In the genomic region with DNA sequence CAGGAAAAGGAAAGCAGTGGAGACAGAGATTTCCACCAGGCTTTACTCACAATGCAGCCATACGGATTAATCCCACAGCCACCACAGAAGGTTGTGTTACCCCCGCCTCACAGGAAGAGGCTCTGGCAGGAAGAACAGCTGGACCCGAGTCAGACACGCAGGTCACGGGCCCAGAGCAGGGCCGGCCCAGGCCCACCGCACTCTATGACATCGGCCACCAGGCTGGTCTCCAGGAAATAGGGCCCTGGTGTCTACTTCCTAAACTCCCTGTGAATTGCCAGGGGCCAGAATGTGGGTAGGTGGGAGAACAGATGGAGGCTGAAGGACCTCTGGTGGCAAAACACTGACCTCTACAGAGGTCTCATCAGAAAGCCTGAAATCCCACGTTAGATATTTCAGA, we compare ENCODE assay signal across 10 cellular contexts. TPM values are rescaled to one million over a fixed set of nuclear protein-coding genes. Genes with fewer than 3 reads are reported as not detected.
DNase-seq lines count a peak whose midpoint lies in the region; ATAC-seq and TF ChIP-seq lines count a peak whose summit lies in the region.
"Had no signal": no experiment of that assay in that cellular context is flagged by ENCODE, and none has a peak within 500 bp of the region (broad histone marks: within the 10 kb centered on the region; RNA-seq: fewer than 3 reads in every experiment).

No MANE protein-coding gene starts in this region.

- H3K27ac ChIP-seq in BLaER1 treated with 17β-estradiol and CSF1 and Interleukin-3, amounts not matched to agents 10 nM and 100 nM: peak overlapping the region in 9 of 11 experiments; percentile 10 to 50 (median 32); a peak in 12 of 22 replicates
- H3K27ac ChIP-seq in esophagus muscularis mucosa (replicated peaks in 1 of 4) (peak overlapping the region; percentile 84 to 88 (median 86)), ovary (peak overlapping the region; percentile 50 to 93), caudate nucleus (ENCODE audit: low read depth, low read length) (no peak overlapping the region)

- no peak for TF ChIP-seq EP300 in esophagus muscularis mucosa (IDR thresholded peaks at IDR 0.05)
- no peak for TF ChIP-seq EP300 in ovary (IDR thresholded peaks at IDR 0.05)

- DNase-seq in NCI-H82 (lab: John Stamatoyannopoulos, UW) (peak; percentile 85), esophagus muscularis mucosa (ENCODE audit: extremely low spot score) (peak; percentile 55), ovary (peak in 1 of 5 donors; percentile 56), caudate nucleus (lab: John Stamatoyannopoulos, UW) (no peak)
- DNase-seq in stimulated activated CD4-positive, alpha-beta T cell treated with anti-CD3 and anti-CD28 coated beads, Interleukin-4, amount 100 ng/mL, for 24 hours: no peak

- TF ChIP-seq POLR2A in esophagus muscularis mucosa (IDR thresholded peaks at IDR 0.05; ENCODE audit: low read depth) (no peak), ovary (IDR thresholded peaks at IDR 0.05) (no peak)

- H4K20me1 ChIP-seq in BLaER1 treated with 17β-estradiol and CSF1 and Interleukin-3, amounts not matched to agents 10 nM and 100 nM: peaks cover 59 to 99% (median 72%) of the 10 kb centered on the region in 11 experiments

- 42% methylated on average over 7 of the region's 9 CpGs for WGBS in esophagus muscularis mucosa
- 15 to 33% (median 25%) methylated on average over 9 of the region's 9 CpGs for WGBS in ovary, 3 donors

- intact Hi-C loops in esophagus muscularis mucosa (cut with DNase I): loop anchor here (5.0 to 10.0 kb wide), 2 partner anchors 45 to 368 kb away; no protein-coding TSS in a partner anchor
- intact Hi-C loops in ovary (cut with DNase I): loop anchor here (5.0 to 10.0 kb wide), 5 partner anchors 45 to 398 kb away; partner anchors contain the start of gene ZFP62 (in 1 of the 4)

- H3K36me3 ChIP-seq in BLaER1 treated with 17β-estradiol and CSF1 and Interleukin-3, amounts not matched to agents 10 nM and 100 nM: peaks cover 34 to 47% (median 44%) of the 10 kb centered on the region in 11 experiments
- peaks cover 30 to 45% (median 41%) of the 10 kb centered on the region in 4 donors for H3K36me3 ChIP-seq in esophagus muscularis mucosa
- no peaks in the 10 kb centered on the region for H3K36me3 ChIP-seq in ovary

- H3K4me3 ChIP-seq in BLaER1 treated with 17β-estradiol and CSF1 and Interleukin-3, amounts not matched to agents 10 nM and 100 nM: no peak overlapping the region
- H3K4me3 ChIP-seq in esophagus muscularis mucosa (no peak overlapping the region), ovary (no peak overlapping the region)

- ATAC-seq in GM21717 (IDR thresholded peaks at IDR 0.05; ENCODE audit: unreplicated experiment) (no peak), HG03521 (IDR thresholded peaks at IDR 0.05; ENCODE audit: unreplicated experiment) (no peak)

- peak overlapping the region; percentile 13 to 56 (median 42); a peak in 17 of 22 replicates for H3K4me2 ChIP-seq in BLaER1 treated with 17β-estradiol and CSF1 and Interleukin-3, amounts not matched to agents 10 nM and 100 nM

- H3K9ac ChIP-seq in BLaER1 treated with 17β-estradiol and CSF1 and Interleukin-3, amounts not matched to agents 10 nM and 100 nM: peak overlapping the region in 9 of 11 experiments; percentile 19 to 57 (median 40); a peak in 13 of 22 replicates

- no peak for TF ChIP-seq CTCF in esophagus muscularis mucosa (IDR thresholded peaks at IDR 0.05)
- TF ChIP-seq CTCF in ovary (IDR thresholded peaks at IDR 0.05): no peak

- H3K27me3 ChIP-seq in BLaER1 treated with 17β-estradiol and CSF1 and Interleukin-3, amounts not matched to agents 10 nM and 100 nM: no peaks in the 10 kb centered on the region
- H3K27me3 ChIP-seq in esophagus muscularis mucosa (no peaks in the 10 kb centered on the region), ovary (no peaks in the 10 kb centered on the region)

- H3K9me3 ChIP-seq in BLaER1 treated with 17β-estradiol and CSF1 and Interleukin-3, amounts not matched to agents 10 nM and 100 nM (replicated peaks in 1 of 11): peaks cover 0 to 1% (median 0%) of the 10 kb centered on the region in 11 experiments; a peak in 1 of 22 replicates
- H3K9me3 ChIP-seq in esophagus muscularis mucosa (no peaks in the 10 kb centered on the region), ovary (no peaks in the 10 kb centered on the region)

- H3K4me1 ChIP-seq in BLaER1 treated with 17β-estradiol and CSF1 and Interleukin-3, amounts not matched to agents 10 nM and 100 nM: peaks cover 28 to 71% (median 49%) of the 10 kb centered on the region in 10 experiments
- H3K4me1 ChIP-seq in esophagus muscularis mucosa (peaks cover 41 to 73% (median 56%) of the 10 kb centered on the region in 4 donors), ovary (ENCODE audit: insufficient read depth) (peaks cover 39% of the 10 kb centered on the region)

RNA-seq across cellular contexts. Expression of gene MGAT1, which starts 15.6 kb away (rescaled TPM):
- total RNA-seq in esophagus muscularis mucosa (100 to 1,000 TPM; 132 to 205 (median 190) TPM), ovary (100 to 1,000 TPM in 5 of 7 donors, 10 to 100 TPM in 2; 84.0 to 154 (median 131) TPM)
- 100 to 1,000 TPM in 1 of 2 donors, 10 to 100 TPM in 1; 66.6 to 128 TPM for polyA plus RNA-seq in ovary

RNA-seq across cellular contexts. Expression of gene OR2Y1, which starts 47.2 kb away (rescaled TPM):
- total RNA-seq in esophagus muscularis mucosa (not detected), ovary (not detected)
- polyA plus RNA-seq in ovary: not detected
- total RNA-seq: MCF 10A had no signal
- polyA plus RNA-seq: adipose tissue had no signal

Comparison
In these comparisons a context has a peak if more than half of its experiments do, and no peak if none do; other contexts are left out.
1. DNase-seq: peak in NCI-H82 (single experiment) and esophagus muscularis mucosa (single experiment); none in caudate nucleus (0 of 61) and stimulated activated CD4-positive, alpha-beta T cell treated with anti-CD3 and anti-CD28 coated beads, Interleukin-4, amount 100 ng/mL, for 24 hours (single experiment).